ENCODE assay signal across 8 cellular contexts in the genomic region with DNA sequence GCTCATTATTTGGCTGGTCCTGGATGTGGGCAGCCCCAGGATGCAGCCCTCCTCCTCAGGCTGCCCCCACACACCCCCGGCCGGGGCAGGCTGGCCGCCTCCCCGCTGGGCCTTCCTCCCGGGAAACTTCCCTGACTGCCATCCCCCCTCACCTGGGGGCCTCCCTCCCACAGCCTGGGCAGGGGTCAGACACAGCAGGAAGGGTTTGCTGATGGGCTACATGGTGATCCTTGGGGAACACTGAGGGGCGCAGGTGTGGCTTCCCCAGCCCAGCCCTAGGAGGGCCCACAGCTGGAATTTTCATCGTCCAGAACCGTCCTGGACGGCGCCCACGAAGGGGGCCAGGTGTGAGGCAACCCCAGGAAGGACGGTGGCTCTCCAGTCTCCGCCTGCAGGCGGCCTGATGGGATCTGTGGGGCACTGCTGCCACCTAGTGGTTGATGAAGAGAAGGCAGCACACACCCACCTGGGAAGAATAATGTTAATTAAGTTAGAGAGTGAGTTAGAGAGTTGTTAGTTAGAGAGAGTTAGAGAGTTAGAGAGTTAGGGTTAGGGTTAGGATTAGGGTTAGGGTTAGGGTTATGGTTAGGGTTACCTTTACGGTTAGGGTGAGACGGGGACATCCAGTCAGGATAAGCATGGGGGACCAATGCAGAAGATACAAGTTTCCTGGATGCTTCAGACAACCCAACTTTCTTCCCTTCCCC.
DNase-seq lines count a peak whose midpoint lies in the region; ATAC-seq and TF ChIP-seq lines count a peak whose summit lies in the region.

No MANE protein-coding gene starts in this region.

- H3K4me1 ChIP-seq in parathyroid adenoma: no peaks in the 10 kb centered on the region

- ATAC-seq in GM21786 (IDR thresholded peaks at IDR 0.05; ENCODE audit: unreplicated experiment): no peak

- peak overlapping the region; percentile 24 for H3K27ac Mint-ChIP-seq in type B pancreatic cell

- H2AFZ ChIP-seq in parathyroid adenoma: no peak overlapping the region

- no peak overlapping the region for H3K4me3 ChIP-seq in parathyroid adenoma (ENCODE audit: low read depth, low read length)

- H3K27me3 ChIP-seq in parathyroid adenoma (ENCODE audit: control insufficient read depth, insufficient read depth, low read length): no peaks in the 10 kb centered on the region

- DNase-seq in DMS53 treated with DMSO at 0.1 percent for 48 hours (lab: John Stamatoyannopoulos, UW; ENCODE audit: unreplicated experiment) (peak; percentile 31), SKM-1 (lab: John Stamatoyannopoulos, UW; ENCODE audit: unreplicated experiment) (peak; percentile 68), globus pallidus (ENCODE audit: low spot score) (peak; percentile 34), type B pancreatic cell (ENCODE audit: extremely low spot score, unreplicated experiment) (no peak)
- DNase-seq in activated naive CD4-positive, alpha-beta T cell treated with Interleukin-2 at 50 U/mL for 16 hours: peak; percentile 79

- H3K27me3 Mint-ChIP-seq in type B pancreatic cell: peaks cover 10% of the 10 kb centered on the region

- no peak overlapping the region for H3K4me3 Mint-ChIP-seq in type B pancreatic cell

- H3K9ac ChIP-seq in parathyroid adenoma: no peak overlapping the region

- no peak overlapping the region for H3K4me2 ChIP-seq in parathyroid adenoma (ENCODE audit: low read length)

- H3K4me1 Mint-ChIP-seq in type B pancreatic cell (ENCODE audit: unreplicated experiment): peaks cover 10% of the 10 kb centered on the region

- no peaks in the 10 kb centered on the region for H3K9me3 ChIP-seq in parathyroid adenoma (ENCODE audit: control insufficient read depth, low read length)

- no peaks in the 10 kb centered on the region for H3K9me3 Mint-ChIP-seq in type B pancreatic cell

- TF ChIP-seq CTCF in LNCAP (IDR thresholded peaks at IDR 0.05): peak; percentile 92
- TF ChIP-seq CTCF in parathyroid adenoma (IDR thresholded peaks at IDR 0.05): peak; percentile 93
- peak; percentile 99 for TF ChIP-seq CTCF in type B pancreatic cell (conservative IDR thresholded peaks at IDR 0.05)

- no peaks in the 10 kb centered on the region for H3K36me3 ChIP-seq in parathyroid adenoma (ENCODE audit: control insufficient read depth, insufficient read depth, low read length)

- H3K27ac ChIP-seq in parathyroid adenoma: no peak overlapping the region

- no peaks in the 10 kb centered on the region for H3K36me3 Mint-ChIP-seq in type B pancreatic cell

- no peaks in the 10 kb centered on the region for H3K79me2 ChIP-seq in parathyroid adenoma
